In the genomic region with DNA sequence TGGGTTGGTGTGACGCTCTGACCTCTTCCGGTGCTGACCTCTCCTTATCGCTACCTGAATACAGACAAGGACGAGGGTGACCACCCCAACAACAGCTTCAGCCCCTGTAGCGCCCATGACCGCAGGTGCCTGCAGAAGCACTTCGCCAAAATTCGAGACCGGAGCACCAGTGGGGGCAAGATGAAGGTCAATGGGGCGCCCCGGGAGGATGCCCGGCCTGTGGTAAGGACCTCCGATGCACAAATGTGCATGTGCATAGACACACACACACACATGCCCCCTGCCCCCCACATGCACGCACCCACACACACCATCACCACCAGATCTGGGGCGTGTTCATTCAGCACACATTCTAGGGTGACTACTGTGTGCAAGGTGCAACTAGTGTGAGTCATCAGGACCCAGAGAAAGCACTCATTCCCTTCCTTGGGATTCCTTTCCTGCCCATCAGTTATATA, we compare ENCODE assay signal across 16 cellular contexts. TPM values are rescaled to one million over a fixed set of nuclear protein-coding genes. Genes with fewer than 3 reads are reported as not detected.
DNase-seq lines count a peak whose midpoint lies in the region; ATAC-seq and TF ChIP-seq lines count a peak whose summit lies in the region.
"Had no signal": no experiment of that assay in that cellular context is flagged by ENCODE, and none has a peak within 500 bp of the region (broad histone marks: within the 10 kb centered on the region; RNA-seq: fewer than 3 reads in every experiment).

No MANE protein-coding gene starts in this region.

- no peak for ATAC-seq in activated naive CD8-positive, alpha-beta T cell treated with anti-CD3 and anti-CD28 coated beads, Interleukin-2, amount 10 ng/mL, durations not matched to agents 7 days and 5 days (ENCODE audit: low read depth)
- no peak for ATAC-seq in activated naive CD8-positive, alpha-beta T cell treated with anti-CD3 and anti-CD28 coated beads, Interleukin-2, amount 50 U/mL, for 24 hours
- ATAC-seq: naive thymus-derived CD4-positive, alpha-beta T cell had no signal

- no peak for TF ChIP-seq CTCF in endothelial cell (IDR thresholded peaks at IDR 0.05; ENCODE audit: unreplicated experiment)
- TF ChIP-seq CTCF in nephron (IDR thresholded peaks at IDR 0.05; ENCODE audit: unreplicated experiment in 3 of 3): no peak
- no peak for TF ChIP-seq CTCF in transverse colon (IDR thresholded peaks at IDR 0.05)
- TF ChIP-seq CTCF in GM13976 (IDR thresholded peaks at IDR 0.05; ENCODE audit: borderline replicate concordance, control extremely low read depth, extremely low read depth, insufficient read depth, missing control alignments): no peak
- TF ChIP-seq CTCF in Caco-2 (IDR thresholded peaks at IDR 0.05; ENCODE audit: insufficient read depth in 1 of 2, low read depth in 1 of 2, low read length in 1 of 2, severe bottlenecking in 1 of 2, unreplicated experiment in 1 of 2): no peak

- peaks cover 19% of the 10 kb centered on the region for H3K4me1 Mint-ChIP-seq in activated naive CD8-positive, alpha-beta T cell treated with anti-CD3 and anti-CD28 coated beads, Interleukin-2, amount 10 ng/mL, durations not matched to agents 7 days and 5 days
- H3K4me1 Mint-ChIP-seq in activated naive CD8-positive, alpha-beta T cell treated with anti-CD3 and anti-CD28 coated beads, Interleukin-2, amount 50 U/mL, for 24 hours: peaks cover 16% of the 10 kb centered on the region
- H3K4me1 Mint-ChIP-seq in endothelial cell (ENCODE audit: unreplicated experiment): peaks cover 66% of the 10 kb centered on the region
- H3K4me1 Mint-ChIP-seq in nephron: peaks cover 74% of the 10 kb centered on the region
- no peaks in the 10 kb centered on the region for H3K4me1 Mint-ChIP-seq in Caco-2 (ENCODE audit: low read depth, unreplicated experiment)

- BruUV-seq in Caco-2 (replicated peaks; lab: Mats Ljungman, UMichigan): no TSS peak

- intact Hi-C loops in transverse colon (cut with DNase I; ENCODE audit: low total_unique reads) (no loop called here), Caco-2 (cut with micrococcal nuclease; ENCODE audit: unreplicated experiment) (no loop called here)

- peaks cover 19% of the 10 kb centered on the region for H3K36me3 Mint-ChIP-seq in activated naive CD8-positive, alpha-beta T cell treated with anti-CD3 and anti-CD28 coated beads, Interleukin-2, amount 10 ng/mL, durations not matched to agents 7 days and 5 days
- no peaks in the 10 kb centered on the region for H3K36me3 Mint-ChIP-seq in activated naive CD8-positive, alpha-beta T cell treated with anti-CD3 and anti-CD28 coated beads, Interleukin-2, amount 50 U/mL, for 24 hours (ENCODE audit: low read depth)
- peaks cover 56% of the 10 kb centered on the region for H3K36me3 Mint-ChIP-seq in endothelial cell (ENCODE audit: low read depth, unreplicated experiment)
- peaks cover 46% of the 10 kb centered on the region for H3K36me3 Mint-ChIP-seq in nephron (ENCODE audit: low read depth)
- no peaks in the 10 kb centered on the region for H3K36me3 Mint-ChIP-seq in Caco-2 (ENCODE audit: insufficient read depth, unreplicated experiment)

- H3K4me3 ChIP-seq in transverse colon: no peak overlapping the region
- no peak overlapping the region for H3K4me3 ChIP-seq in Caco-2 (ENCODE audit: low read depth, low read length)
- H3K4me3 ChIP-seq: skin epidermis had no signal

- H3K9me3 Mint-ChIP-seq in activated naive CD8-positive, alpha-beta T cell treated with anti-CD3 and anti-CD28 coated beads, Interleukin-2, amount 10 ng/mL, durations not matched to agents 7 days and 5 days: no peaks in the 10 kb centered on the region
- no peaks in the 10 kb centered on the region for H3K9me3 Mint-ChIP-seq in activated naive CD8-positive, alpha-beta T cell treated with anti-CD3 and anti-CD28 coated beads, Interleukin-2, amount 50 U/mL, for 24 hours
- H3K9me3 Mint-ChIP-seq in endothelial cell (ENCODE audit: unreplicated experiment): no peaks in the 10 kb centered on the region
- H3K9me3 Mint-ChIP-seq in nephron: no peaks in the 10 kb centered on the region
- no peaks in the 10 kb centered on the region for H3K9me3 Mint-ChIP-seq in Caco-2 (ENCODE audit: unreplicated experiment)
- H3K9me3 Mint-ChIP-seq: activated T-helper 1 cell treated with anti-CD3 and anti-CD28 coated beads, Interleukin-12 subunit alpha, Interleukin-12 subunit beta, Interleukin-2, Interleukin-4 antibody, amounts not matched to agents 30 ng/mL and 10 ng/mL and 1 ng/mL, durations not matched to agents 14 hours and 24 hours and 36 hours; naive thymus-derived CD4-positive, alpha-beta T cell; T-helper 1 cell treated with Interleukin-12 subunit alpha and Interleukin-12 subunit beta and Interleukin-4 antibody, amounts not matched to agents 30 μg/mL and 1 μg/mL, for 36 hours had no signal

- DNase-seq in activated naive CD8-positive, alpha-beta T cell treated with anti-CD3 and anti-CD28 coated beads, Interleukin-2, amount 10 ng/mL, durations not matched to agents 7 days and 5 days: no peak
- no peak for DNase-seq in activated naive CD8-positive, alpha-beta T cell treated with anti-CD3 and anti-CD28 coated beads, Interleukin-2, amount 50 U/mL, for 24 hours
- no peak for DNase-seq in endothelial cell (ENCODE audit: low spot score)
- no peak for DNase-seq in transverse colon
- no peak for DNase-seq in SIG-M5 (lab: John Stamatoyannopoulos, UW)
- no peak for DNase-seq in GM13976 (ENCODE audit: low spot score)
- no peak for DNase-seq in Caco-2
- DNase-seq: central memory CD4-positive, alpha-beta T cell; NCI-H2107; trophoblast cell had no signal

- TF ChIP-seq POLR2A in transverse colon (IDR thresholded peaks at IDR 0.05): no peak

- no peak overlapping the region for H3K4me3 Mint-ChIP-seq in activated naive CD8-positive, alpha-beta T cell treated with anti-CD3 and anti-CD28 coated beads, Interleukin-2, amount 10 ng/mL, durations not matched to agents 7 days and 5 days
- H3K4me3 Mint-ChIP-seq in activated naive CD8-positive, alpha-beta T cell treated with anti-CD3 and anti-CD28 coated beads, Interleukin-2, amount 50 U/mL, for 24 hours: no peak overlapping the region
- peak overlapping the region; percentile 69 for H3K4me3 Mint-ChIP-seq in endothelial cell (ENCODE audit: unreplicated experiment)
- no peak overlapping the region for H3K4me3 Mint-ChIP-seq in nephron
- no peak overlapping the region for H3K4me3 Mint-ChIP-seq in Caco-2 (ENCODE audit: unreplicated experiment)
- H3K4me3 Mint-ChIP-seq: naive thymus-derived CD4-positive, alpha-beta T cell; T-helper 1 cell treated with Interleukin-12 subunit alpha and Interleukin-12 subunit beta and Interleukin-4 antibody, amounts not matched to agents 30 μg/mL and 1 μg/mL, for 36 hours had no signal

- peak overlapping the region; percentile 57 for H3K27ac Mint-ChIP-seq in activated naive CD8-positive, alpha-beta T cell treated with anti-CD3 and anti-CD28 coated beads, Interleukin-2, amount 10 ng/mL, durations not matched to agents 7 days and 5 days
- H3K27ac Mint-ChIP-seq in activated naive CD8-positive, alpha-beta T cell treated with anti-CD3 and anti-CD28 coated beads, Interleukin-2, amount 50 U/mL, for 24 hours: no peak overlapping the region
- H3K27ac Mint-ChIP-seq in endothelial cell (ENCODE audit: unreplicated experiment): no peak overlapping the region
- H3K27ac Mint-ChIP-seq in nephron: peak overlapping the region; percentile 63 to 98 (median 78)
- H3K27ac Mint-ChIP-seq in Caco-2 (ENCODE audit: unreplicated experiment): no peak overlapping the region

- H3K9me3 ChIP-seq in transverse colon (no peaks in the 10 kb centered on the region), Caco-2 (no peaks in the 10 kb centered on the region)

- H3K27me3 ChIP-seq in transverse colon: no peaks in the 10 kb centered on the region
- no peaks in the 10 kb centered on the region for H3K27me3 ChIP-seq in Caco-2 (replicated peaks; ENCODE audit: control insufficient read depth, insufficient read depth, low read length)

- H3K27me3 Mint-ChIP-seq in activated naive CD8-positive, alpha-beta T cell treated with anti-CD3 and anti-CD28 coated beads, Interleukin-2, amount 10 ng/mL, durations not matched to agents 7 days and 5 days: no peaks in the 10 kb centered on the region
- no peaks in the 10 kb centered on the region for H3K27me3 Mint-ChIP-seq in activated naive CD8-positive, alpha-beta T cell treated with anti-CD3 and anti-CD28 coated beads, Interleukin-2, amount 50 U/mL, for 24 hours
- H3K27me3 Mint-ChIP-seq in endothelial cell (ENCODE audit: unreplicated experiment): peaks cover 2% of the 10 kb centered on the region
- H3K27me3 Mint-ChIP-seq in nephron (ENCODE audit: low read depth): peaks cover 6% of the 10 kb centered on the region
- no peaks in the 10 kb centered on the region for H3K27me3 Mint-ChIP-seq in Caco-2 (ENCODE audit: insufficient read depth, unreplicated experiment)
- H3K27me3 Mint-ChIP-seq: naive thymus-derived CD4-positive, alpha-beta T cell had no signal

- CTCF ChIA-PET in Caco-2 (lab: Charles Lee): no interaction called here

- in situ Hi-C loops in transverse colon (cut with MboI; ENCODE audit: low pct_ligation_motif_present in 1 of 4, low pct_unique_long_range_greater_than_20kb in 1 of 4, low sequenced_read_pairs in 3 of 4): no loop called here
- in situ Hi-C loops in GM13976 (cut with MboI; ENCODE audit: low sequenced_read_pairs, unreplicated experiment): no loop called here

- 85% methylated on average over 15 of the region's 15 CpGs; no CpG with 5 or more reads in 1 of the 2 donors for WGBS in transverse colon (ENCODE audit: low coverage in 1 of 2), 2 donors

- H3K36me3 ChIP-seq in transverse colon (peaks cover 0 to 39% (median 10%) of the 10 kb centered on the region in 4 donors), Caco-2 (ENCODE audit: control insufficient read depth, insufficient read depth, low read length) (no peaks in the 10 kb centered on the region)

- no peak for TF ChIP-seq EP300 in transverse colon (IDR thresholded peaks at IDR 0.05; ENCODE audit: low read depth)

- H3K27ac ChIP-seq in transverse colon: peak overlapping the region; percentile 94 to 98 (median 96)

- peaks cover 42 to 83% (median 70%) of the 10 kb centered on the region in 4 donors for H3K4me1 ChIP-seq in transverse colon
- H3K4me1 ChIP-seq in Caco-2: peaks cover 17% of the 10 kb centered on the region

- POLR2A ChIA-PET in activated naive CD8-positive, alpha-beta T cell treated with anti-CD3 and anti-CD28 coated beads, Interleukin-2, amount 10 ng/mL, durations not matched to agents 7 days and 5 days (lab: Charles Lee): no interaction called here
- POLR2A ChIA-PET in Caco-2 (lab: Charles Lee): no interaction called here

RNA-seq across cellular contexts. Expression of gene IGFBP4, which starts 9.7 kb away (rescaled TPM):
- 10 to 100 TPM; 12.2 to 13.2 TPM for total RNA-seq in activated naive CD8-positive, alpha-beta T cell treated with anti-CD3 and anti-CD28 coated beads, Interleukin-2, amount 10 ng/mL, durations not matched to agents 7 days and 5 days
- total RNA-seq in endothelial cell (ENCODE audit: unreplicated experiment): 1,531 TPM
- total RNA-seq in transverse colon: 100 to 1,000 TPM in 3 of 4 donors, 10 to 100 TPM in 1; 98.4 to 302 (median 166) TPM
- total RNA-seq in Caco-2 (2022): 35.7 and 49.1 TPM in 2 replicates

RNA-seq across cellular contexts. Expression of gene TOP2A, which starts 35.3 kb away (rescaled TPM):
- total RNA-seq in activated naive CD8-positive, alpha-beta T cell treated with anti-CD3 and anti-CD28 coated beads, Interleukin-2, amount 10 ng/mL, durations not matched to agents 7 days and 5 days: 100 to 1,000 TPM; 313 to 314 TPM
- 28.3 TPM for total RNA-seq in endothelial cell (ENCODE audit: unreplicated experiment)
- total RNA-seq in transverse colon: 10 to 100 TPM in 1 of 4 donors, 1 to 10 TPM in 2, under 1 TPM in 1; 0.37 to 25.5 (median 7.5) TPM
- 226 and 237 TPM in 2 replicates for total RNA-seq in Caco-2 (2022)

RNA-seq across cellular contexts. Expression of gene TNS4, which starts 48.5 kb away (rescaled TPM):
- 1 to 10 TPM; 9.0 to 9.7 TPM for total RNA-seq in activated naive CD8-positive, alpha-beta T cell treated with anti-CD3 and anti-CD28 coated beads, Interleukin-2, amount 10 ng/mL, durations not matched to agents 7 days and 5 days
- total RNA-seq in endothelial cell (ENCODE audit: unreplicated experiment): 0.08 TPM
- 1 to 10 TPM in 3 of 4 donors, not detected in 1; 1.2 to 4.2 (median 2.5) TPM for total RNA-seq in transverse colon
- total RNA-seq in Caco-2 (2022): 0.65 TPM in 1 of 2 replicates, not detected in the other
- total RNA-seq: LHCN-M2 had no signal

Comparison
In these comparisons a context has a peak if more than half of its experiments do, and no peak if none do; other contexts are left out.
1. H3K27ac Mint-ChIP-seq: peak in activated naive CD8-positive, alpha-beta T cell treated with anti-CD3 and anti-CD28 coated beads, Interleukin-2, amount 10 ng/mL, durations not matched to agents 7 days and 5 days (single experiment) and nephron (3 of 3); none in activated naive CD8-positive, alpha-beta T cell treated with anti-CD3 and anti-CD28 coated beads, Interleukin-2, amount 50 U/mL, for 24 hours (single experiment), endothelial cell (single experiment) and Caco-2 (single experiment).